1 cellular context compared by ENCODE assay signal in the genomic region with DNA sequence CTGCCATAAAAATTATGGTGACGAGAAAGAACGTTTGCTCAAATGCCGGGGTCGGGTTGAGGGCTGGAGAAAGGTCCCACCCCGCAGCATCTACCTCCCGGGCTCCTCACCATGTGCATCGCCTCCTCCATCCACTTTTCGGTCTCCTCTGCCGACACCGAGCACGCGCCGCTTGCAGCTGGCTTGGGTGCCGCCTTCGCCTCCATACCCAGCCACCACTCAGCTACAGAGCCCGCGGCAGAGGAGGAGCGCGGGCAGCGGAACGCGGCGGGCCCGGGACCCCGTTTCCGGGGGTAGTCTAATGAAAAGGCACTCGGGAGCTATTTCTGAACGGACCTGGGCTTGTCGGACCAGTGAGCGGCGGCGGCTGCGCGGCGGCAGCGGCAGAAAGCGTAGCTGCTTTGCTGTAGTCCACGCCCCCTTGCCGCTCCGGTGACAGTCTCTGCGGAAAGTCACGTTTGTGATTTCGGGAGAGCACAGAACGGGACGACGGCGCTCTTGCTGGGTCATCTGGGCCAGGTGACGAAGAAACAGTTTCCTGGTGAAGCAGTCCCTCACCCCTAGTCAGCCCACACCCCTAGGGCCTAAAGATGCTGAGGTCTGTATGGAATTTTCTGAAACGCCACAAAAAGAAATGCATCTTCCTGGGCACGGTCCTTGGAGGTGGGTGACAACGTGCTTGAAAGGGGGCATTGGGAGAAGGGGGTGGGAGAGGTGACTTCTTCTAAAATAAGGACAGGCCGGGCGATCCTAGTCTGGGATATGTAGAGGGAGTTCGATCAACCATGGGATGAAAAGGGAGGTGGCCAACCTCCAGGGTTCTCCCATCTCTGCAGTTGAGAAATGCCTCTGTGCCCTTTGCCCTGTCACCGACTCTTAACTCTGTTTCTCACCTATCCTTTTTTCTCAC.
TF ChIP-seq lines count a peak whose summit lies in the region.

A gene (minus strand): TSS at position 243 of the 910 bp plus-strand sequence. CDS start 37 bp downstream, at position 206.
A gene with protein sequence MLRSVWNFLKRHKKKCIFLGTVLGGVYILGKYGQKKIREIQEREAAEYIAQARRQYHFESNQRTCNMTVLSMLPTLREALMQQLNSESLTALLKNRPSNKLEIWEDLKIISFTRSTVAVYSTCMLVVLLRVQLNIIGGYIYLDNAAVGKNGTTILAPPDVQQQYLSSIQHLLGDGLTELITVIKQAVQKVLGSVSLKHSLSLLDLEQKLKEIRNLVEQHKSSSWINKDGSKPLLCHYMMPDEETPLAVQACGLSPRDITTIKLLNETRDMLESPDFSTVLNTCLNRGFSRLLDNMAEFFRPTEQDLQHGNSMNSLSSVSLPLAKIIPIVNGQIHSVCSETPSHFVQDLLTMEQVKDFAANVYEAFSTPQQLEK (plus strand): TSS at position 353 of the 910 bp plus-strand sequence. CDS start 238 bp downstream, at position 591.

TF ChIP-seq in GM12878, 131 proteins besides CTCF, POLR2A, EP300 and RAD21 (continued from another document and continues in another):
- TF ChIP-seq, protein P1, sequence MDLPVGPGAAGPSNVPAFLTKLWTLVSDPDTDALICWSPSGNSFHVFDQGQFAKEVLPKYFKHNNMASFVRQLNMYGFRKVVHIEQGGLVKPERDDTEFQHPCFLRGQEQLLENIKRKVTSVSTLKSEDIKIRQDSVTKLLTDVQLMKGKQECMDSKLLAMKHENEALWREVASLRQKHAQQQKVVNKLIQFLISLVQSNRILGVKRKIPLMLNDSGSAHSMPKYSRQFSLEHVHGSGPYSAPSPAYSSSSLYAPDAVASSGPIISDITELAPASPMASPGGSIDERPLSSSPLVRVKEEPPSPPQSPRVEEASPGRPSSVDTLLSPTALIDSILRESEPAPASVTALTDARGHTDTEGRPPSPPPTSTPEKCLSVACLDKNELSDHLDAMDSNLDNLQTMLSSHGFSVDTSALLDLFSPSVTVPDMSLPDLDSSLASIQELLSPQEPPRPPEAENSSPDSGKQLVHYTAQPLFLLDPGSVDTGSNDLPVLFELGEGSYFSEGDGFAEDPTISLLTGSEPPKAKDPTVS (IDR thresholded peaks at IDR 0.05; ENCODE audit: low read depth, low read length) = peak; percentile 70; the same call in 1 of the 2 replicates
- TF ChIP-seq, protein P2, sequence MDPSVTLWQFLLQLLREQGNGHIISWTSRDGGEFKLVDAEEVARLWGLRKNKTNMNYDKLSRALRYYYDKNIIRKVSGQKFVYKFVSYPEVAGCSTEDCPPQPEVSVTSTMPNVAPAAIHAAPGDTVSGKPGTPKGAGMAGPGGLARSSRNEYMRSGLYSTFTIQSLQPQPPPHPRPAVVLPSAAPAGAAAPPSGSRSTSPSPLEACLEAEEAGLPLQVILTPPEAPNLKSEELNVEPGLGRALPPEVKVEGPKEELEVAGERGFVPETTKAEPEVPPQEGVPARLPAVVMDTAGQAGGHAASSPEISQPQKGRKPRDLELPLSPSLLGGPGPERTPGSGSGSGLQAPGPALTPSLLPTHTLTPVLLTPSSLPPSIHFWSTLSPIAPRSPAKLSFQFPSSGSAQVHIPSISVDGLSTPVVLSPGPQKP (IDR thresholded peaks at IDR 0.05; ENCODE audit: low read depth, low read length) = peak; percentile 74
- TF ChIP-seq ZZZ3 (IDR thresholded peaks at IDR 0.05; ENCODE audit: control insufficient read depth, insufficient read length, low read depth) (peak; percentile 24), FOXK2 (IDR thresholded peaks at IDR 0.05) (no peak; the same call in 1 of the 2 replicates), TCF3 (IDR thresholded peaks at IDR 0.05; ENCODE audit: borderline replicate concordance, insufficient read depth, low read depth, low read length) (peak; percentile 79), SMAD1 (IDR thresholded peaks at IDR 0.05; ENCODE audit: low read depth, partially characterized antibody) (no peak), BCL11A (IDR thresholded peaks at IDR 0.05; ENCODE audit: low read depth, low read length) (peak; percentile 36; the same call in 1 of the 2 replicates), NFXL1 (IDR thresholded peaks at IDR 0.05; ENCODE audit: borderline replicate concordance) (no peak), RELA (IDR thresholded peaks at IDR 0.05; ENCODE audit: borderline replicate concordance, partially characterized antibody) (peak; percentile 91), SIN3A (IDR thresholded peaks at IDR 0.05; ENCODE audit: low read depth, low read length) (peak; percentile 74; the same call in 1 of the 2 replicates), CREB1 (IDR thresholded peaks at IDR 0.05; ENCODE audit: low read depth) (peak; percentile 90), HDAC2 (IDR thresholded peaks at IDR 0.05) (no peak), EGR1 (IDR thresholded peaks at IDR 0.05; ENCODE audit: borderline replicate concordance in 1 of 2, low read depth in 2 of 2, low read length in 2 of 2) (peak in 1 of 2 experiments; percentile 63; a peak in 2 of 3 replicates), POLR2AphosphoS5 (IDR thresholded peaks at IDR 0.05; ENCODE audit: low read length) (peak; percentile 86), MEF2B (IDR thresholded peaks at IDR 0.05; ENCODE audit: partially characterized antibody, poor library complexity, severe bottlenecking) (no peak), WRNIP1 (IDR thresholded peaks at IDR 0.05; ENCODE audit: borderline replicate concordance, low read depth, low read length) (no peak), TCF12 (IDR thresholded peaks at IDR 0.05; ENCODE audit: low read depth, low read length) (peak; percentile 73), BRCA1 (IDR thresholded peaks at IDR 0.05; ENCODE audit: low read depth, low read length) (no peak), DPF2 (IDR thresholded peaks at IDR 0.05) (peak; percentile 61), IKZF1 (conservative IDR thresholded peaks at IDR 0.05) (peak; percentile 93), BHLHE40 (IDR thresholded peaks at IDR 0.05; ENCODE audit: borderline replicate concordance in 1 of 2, low read depth in 2 of 2, low read length in 1 of 2) (peak; percentile 93 to 96)
- TF ChIP-seq, protein P3, sequence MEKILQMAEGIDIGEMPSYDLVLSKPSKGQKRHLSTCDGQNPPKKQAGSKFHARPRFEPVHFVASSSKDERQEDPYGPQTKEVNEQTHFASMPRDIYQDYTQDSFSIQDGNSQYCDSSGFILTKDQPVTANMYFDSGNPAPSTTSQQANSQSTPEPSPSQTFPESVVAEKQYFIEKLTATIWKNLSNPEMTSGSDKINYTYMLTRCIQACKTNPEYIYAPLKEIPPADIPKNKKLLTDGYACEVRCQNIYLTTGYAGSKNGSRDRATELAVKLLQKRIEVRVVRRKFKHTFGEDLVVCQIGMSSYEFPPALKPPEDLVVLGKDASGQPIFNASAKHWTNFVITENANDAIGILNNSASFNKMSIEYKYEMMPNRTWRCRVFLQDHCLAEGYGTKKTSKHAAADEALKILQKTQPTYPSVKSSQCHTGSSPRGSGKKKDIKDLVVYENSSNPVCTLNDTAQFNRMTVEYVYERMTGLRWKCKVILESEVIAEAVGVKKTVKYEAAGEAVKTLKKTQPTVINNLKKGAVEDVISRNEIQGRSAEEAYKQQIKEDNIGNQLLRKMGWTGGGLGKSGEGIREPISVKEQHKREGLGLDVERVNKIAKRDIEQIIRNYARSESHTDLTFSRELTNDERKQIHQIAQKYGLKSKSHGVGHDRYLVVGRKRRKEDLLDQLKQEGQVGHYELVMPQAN (conservative IDR thresholded peaks at IDR 0.05) = peak; percentile 60
- TF ChIP-seq, protein P4, sequence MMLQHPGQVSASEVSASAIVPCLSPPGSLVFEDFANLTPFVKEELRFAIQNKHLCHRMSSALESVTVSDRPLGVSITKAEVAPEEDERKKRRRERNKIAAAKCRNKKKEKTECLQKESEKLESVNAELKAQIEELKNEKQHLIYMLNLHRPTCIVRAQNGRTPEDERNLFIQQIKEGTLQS (IDR thresholded peaks at IDR 0.05; ENCODE audit: borderline replicate concordance, extremely low read depth, low read depth, low read length) = no peak
- TF ChIP-seq, protein P5, sequence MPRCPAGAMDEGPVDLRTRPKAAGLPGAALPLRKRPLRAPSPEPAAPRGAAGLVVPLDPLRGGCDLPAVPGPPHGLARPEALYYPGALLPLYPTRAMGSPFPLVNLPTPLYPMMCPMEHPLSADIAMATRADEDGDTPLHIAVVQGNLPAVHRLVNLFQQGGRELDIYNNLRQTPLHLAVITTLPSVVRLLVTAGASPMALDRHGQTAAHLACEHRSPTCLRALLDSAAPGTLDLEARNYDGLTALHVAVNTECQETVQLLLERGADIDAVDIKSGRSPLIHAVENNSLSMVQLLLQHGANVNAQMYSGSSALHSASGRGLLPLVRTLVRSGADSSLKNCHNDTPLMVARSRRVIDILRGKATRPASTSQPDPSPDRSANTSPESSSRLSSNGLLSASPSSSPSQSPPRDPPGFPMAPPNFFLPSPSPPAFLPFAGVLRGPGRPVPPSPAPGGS (IDR thresholded peaks at IDR 0.05; ENCODE audit: borderline replicate concordance, insufficient read depth, low read depth, low read length, poor library complexity, severe bottlenecking) = peak; percentile 26
- TF ChIP-seq, protein P6, sequence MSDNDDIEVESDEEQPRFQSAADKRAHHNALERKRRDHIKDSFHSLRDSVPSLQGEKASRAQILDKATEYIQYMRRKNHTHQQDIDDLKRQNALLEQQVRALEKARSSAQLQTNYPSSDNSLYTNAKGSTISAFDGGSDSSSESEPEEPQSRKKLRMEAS (IDR thresholded peaks at IDR 0.05; ENCODE audit: low read depth, low read length) = peak; percentile 74; the same call in 1 of the 2 replicates
- TF ChIP-seq, protein P7, sequence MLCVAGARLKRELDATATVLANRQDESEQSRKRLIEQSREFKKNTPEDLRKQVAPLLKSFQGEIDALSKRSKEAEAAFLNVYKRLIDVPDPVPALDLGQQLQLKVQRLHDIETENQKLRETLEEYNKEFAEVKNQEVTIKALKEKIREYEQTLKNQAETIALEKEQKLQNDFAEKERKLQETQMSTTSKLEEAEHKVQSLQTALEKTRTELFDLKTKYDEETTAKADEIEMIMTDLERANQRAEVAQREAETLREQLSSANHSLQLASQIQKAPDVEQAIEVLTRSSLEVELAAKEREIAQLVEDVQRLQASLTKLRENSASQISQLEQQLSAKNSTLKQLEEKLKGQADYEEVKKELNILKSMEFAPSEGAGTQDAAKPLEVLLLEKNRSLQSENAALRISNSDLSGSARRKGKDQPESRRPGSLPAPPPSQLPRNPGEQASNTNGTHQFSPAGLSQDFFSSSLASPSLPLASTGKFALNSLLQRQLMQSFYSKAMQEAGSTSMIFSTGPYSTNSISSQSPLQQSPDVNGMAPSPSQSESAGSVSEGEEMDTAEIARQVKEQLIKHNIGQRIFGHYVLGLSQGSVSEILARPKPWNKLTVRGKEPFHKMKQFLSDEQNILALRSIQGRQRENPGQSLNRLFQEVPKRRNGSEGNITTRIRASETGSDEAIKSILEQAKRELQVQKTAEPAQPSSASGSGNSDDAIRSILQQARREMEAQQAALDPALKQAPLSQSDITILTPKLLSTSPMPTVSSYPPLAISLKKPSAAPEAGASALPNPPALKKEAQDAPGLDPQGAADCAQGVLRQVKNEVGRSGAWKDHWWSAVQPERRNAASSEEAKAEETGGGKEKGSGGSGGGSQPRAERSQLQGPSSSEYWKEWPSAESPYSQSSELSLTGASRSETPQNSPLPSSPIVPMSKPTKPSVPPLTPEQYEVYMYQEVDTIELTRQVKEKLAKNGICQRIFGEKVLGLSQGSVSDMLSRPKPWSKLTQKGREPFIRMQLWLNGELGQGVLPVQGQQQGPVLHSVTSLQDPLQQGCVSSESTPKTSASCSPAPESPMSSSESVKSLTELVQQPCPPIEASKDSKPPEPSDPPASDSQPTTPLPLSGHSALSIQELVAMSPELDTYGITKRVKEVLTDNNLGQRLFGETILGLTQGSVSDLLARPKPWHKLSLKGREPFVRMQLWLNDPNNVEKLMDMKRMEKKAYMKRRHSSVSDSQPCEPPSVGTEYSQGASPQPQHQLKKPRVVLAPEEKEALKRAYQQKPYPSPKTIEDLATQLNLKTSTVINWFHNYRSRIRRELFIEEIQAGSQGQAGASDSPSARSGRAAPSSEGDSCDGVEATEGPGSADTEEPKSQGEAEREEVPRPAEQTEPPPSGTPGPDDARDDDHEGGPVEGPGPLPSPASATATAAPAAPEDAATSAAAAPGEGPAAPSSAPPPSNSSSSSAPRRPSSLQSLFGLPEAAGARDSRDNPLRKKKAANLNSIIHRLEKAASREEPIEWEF (IDR thresholded peaks at IDR 0.05; ENCODE audit: insufficient replicate concordance, low read depth, low read length) = no peak
- TF ChIP-seq, protein P8, sequence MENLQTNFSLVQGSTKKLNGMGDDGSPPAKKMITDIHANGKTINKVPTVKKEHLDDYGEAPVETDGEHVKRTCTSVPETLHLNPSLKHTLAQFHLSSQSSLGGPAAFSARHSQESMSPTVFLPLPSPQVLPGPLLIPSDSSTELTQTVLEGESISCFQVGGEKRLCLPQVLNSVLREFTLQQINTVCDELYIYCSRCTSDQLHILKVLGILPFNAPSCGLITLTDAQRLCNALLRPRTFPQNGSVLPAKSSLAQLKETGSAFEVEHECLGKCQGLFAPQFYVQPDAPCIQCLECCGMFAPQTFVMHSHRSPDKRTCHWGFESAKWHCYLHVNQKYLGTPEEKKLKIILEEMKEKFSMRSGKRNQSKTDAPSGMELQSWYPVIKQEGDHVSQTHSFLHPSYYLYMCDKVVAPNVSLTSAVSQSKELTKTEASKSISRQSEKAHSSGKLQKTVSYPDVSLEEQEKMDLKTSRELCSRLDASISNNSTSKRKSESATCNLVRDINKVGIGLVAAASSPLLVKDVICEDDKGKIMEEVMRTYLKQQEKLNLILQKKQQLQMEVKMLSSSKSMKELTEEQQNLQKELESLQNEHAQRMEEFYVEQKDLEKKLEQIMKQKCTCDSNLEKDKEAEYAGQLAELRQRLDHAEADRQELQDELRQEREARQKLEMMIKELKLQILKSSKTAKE (IDR thresholded peaks at IDR 0.05; ENCODE audit: low read depth, poor library complexity, severe bottlenecking) = no peak
- TF ChIP-seq, protein P9, sequence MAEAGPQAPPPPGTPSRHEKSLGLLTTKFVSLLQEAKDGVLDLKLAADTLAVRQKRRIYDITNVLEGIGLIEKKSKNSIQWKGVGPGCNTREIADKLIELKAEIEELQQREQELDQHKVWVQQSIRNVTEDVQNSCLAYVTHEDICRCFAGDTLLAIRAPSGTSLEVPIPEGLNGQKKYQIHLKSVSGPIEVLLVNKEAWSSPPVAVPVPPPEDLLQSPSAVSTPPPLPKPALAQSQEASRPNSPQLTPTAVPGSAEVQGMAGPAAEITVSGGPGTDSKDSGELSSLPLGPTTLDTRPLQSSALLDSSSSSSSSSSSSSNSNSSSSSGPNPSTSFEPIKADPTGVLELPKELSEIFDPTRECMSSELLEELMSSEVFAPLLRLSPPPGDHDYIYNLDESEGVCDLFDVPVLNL (IDR thresholded peaks at IDR 0.05; ENCODE audit: low read depth, low read length) = peak; percentile 76
